ENCODE assay signal across 1 cellular context in genomic region chr2:33040541-33040940, GRCh38.
TF ChIP-seq lines count a peak whose summit lies in the region.

No MANE protein-coding gene starts in this region.

TF ChIP-seq in HepG2, 621 proteins besides CTCF, POLR2A, EP300 and RAD21 (continued from another document):
- TF ChIP-seq ZNF574 (CRISPR knock-in tag; IDR thresholded peaks at IDR 0.05) (no peak), MEF2D (CRISPR knock-in tag; IDR thresholded peaks at IDR 0.05) (no peak), ATF7-NPFF (CRISPR knock-in tag; IDR thresholded peaks at IDR 0.05; ENCODE audit: low read depth) (no peak), KAT7 (CRISPR knock-in tag; IDR thresholded peaks at IDR 0.05; ENCODE audit: borderline replicate concordance) (no peak), CCDC6 (CRISPR knock-in tag; IDR thresholded peaks at IDR 0.05) (no peak), ZNF691 (CRISPR knock-in tag; IDR thresholded peaks at IDR 0.05; ENCODE audit: borderline replicate concordance, low read depth) (no peak), ZBTB10 (CRISPR knock-in tag; IDR thresholded peaks at IDR 0.05; ENCODE audit: borderline replicate concordance) (no peak), ISX (CRISPR knock-in tag; conservative IDR thresholded peaks at IDR 0.05) (no peak), HOXA7 (CRISPR knock-in tag; IDR thresholded peaks at IDR 0.05) (no peak), ISL2 (CRISPR knock-in tag; IDR thresholded peaks at IDR 0.05) (no peak)
